20 cellular contexts compared by ENCODE assay signal in the genomic region with DNA sequence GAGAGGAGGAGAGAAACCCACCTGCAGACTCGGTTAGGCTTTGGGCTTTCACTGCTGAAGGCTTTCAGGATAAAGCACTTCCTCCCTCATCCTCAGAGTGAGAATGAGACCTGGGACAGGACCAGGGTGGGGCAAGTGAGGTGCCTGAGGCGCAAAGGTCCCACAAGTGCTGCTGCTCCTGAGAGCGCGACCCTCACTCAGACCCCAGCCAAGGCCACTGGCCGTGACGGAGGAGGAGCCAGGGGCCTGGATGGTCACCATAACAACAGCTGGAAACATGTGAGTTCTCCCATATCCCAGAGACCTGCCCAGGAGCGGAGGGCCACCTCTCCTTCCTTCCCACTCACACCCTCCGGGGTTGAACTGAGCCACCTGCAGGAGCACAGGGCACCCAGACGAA. TPM values are rescaled to one million over a fixed set of nuclear protein-coding genes. Genes with fewer than 3 reads are reported as not detected.
DNase-seq lines count a peak whose midpoint lies in the region; ATAC-seq and TF ChIP-seq lines count a peak whose summit lies in the region.
"Had no signal": no experiment of that assay in that cellular context is flagged by ENCODE, and none has a peak within 500 bp of the region (broad histone marks: within the 10 kb centered on the region; RNA-seq: fewer than 3 reads in every experiment).

No MANE protein-coding gene starts in this region.

- H3K27me3 ChIP-seq in PC-9 (ENCODE audit: insufficient read depth, low read depth) (no peaks in the 10 kb centered on the region), gastroesophageal sphincter (no peaks in the 10 kb centered on the region), upper lobe of right lung (no peaks in the 10 kb centered on the region)
- H3K27me3 ChIP-seq: BE2C, body of pancreas, stomach had no signal

- H3K4me3 Mint-ChIP-seq in activated T-cell treated with anti-CD3 and anti-CD28 coated beads, Interleukin-2, amount 50 U/mL, for 4 hours = no peak overlapping the region
- H3K4me3 Mint-ChIP-seq: activated CD8-positive, alpha-beta T cell treated with anti-CD3 and anti-CD28 coated beads for 36 hours; nephron had no signal

- H3K4me2 ChIP-seq in PC-9 = peak overlapping the region; percentile 24

- no peak for TF ChIP-seq CTCF in PC-9 (conservative IDR thresholded peaks at IDR 0.05)
- TF ChIP-seq CTCF in gastroesophageal sphincter (IDR thresholded peaks at IDR 0.05) = no peak
- TF ChIP-seq CTCF in upper lobe of right lung (IDR thresholded peaks at IDR 0.05) = no peak

- peaks cover 10% of the 10 kb centered on the region for H3K4me1 Mint-ChIP-seq in activated T-cell treated with anti-CD3 and anti-CD28 coated beads, Interleukin-2, amount 50 U/mL, for 4 hours (ENCODE audit: low read depth)

- CTCF ChIA-PET in PC-9 (lab: Charles Lee) = interaction anchor here (0.6 to 0.8 kb wide), 2 partner anchors 39 to 99 kb away, joined by 3 to 5 read pairs; no protein-coding TSS in a partner anchor

- H3K4me1 ChIP-seq in PC-9 (replicated peaks; ENCODE audit: insufficient read depth) (peaks cover 16% of the 10 kb centered on the region), gastroesophageal sphincter (peaks cover 0 to 39% (median 0%) of the 10 kb centered on the region in 3 donors), upper lobe of right lung (no peaks in the 10 kb centered on the region)
- H3K4me1 ChIP-seq: BE2C, body of pancreas, prostate gland had no signal

- no peaks in the 10 kb centered on the region for H3K9me3 Mint-ChIP-seq in activated T-cell treated with anti-CD3 and anti-CD28 coated beads, Interleukin-2, amount 50 U/mL, for 4 hours
- H3K9me3 Mint-ChIP-seq: activated CD8-positive, alpha-beta T cell treated with anti-CD3 and anti-CD28 coated beads for 36 hours; activated naive CD4-positive, alpha-beta T cell treated with anti-CD3 and anti-CD28 coated beads, Interleukin-2, amount 50 U/mL, for 72 hours; nephron had no signal

- ATAC-seq in activated T-cell treated with anti-CD3 and anti-CD28 coated beads, Interleukin-2, amount 50 U/mL, for 4 hours = no peak
- ATAC-seq in gastroesophageal sphincter (no peak), upper lobe of right lung (peak; percentile 16), HG02884 (IDR thresholded peaks at IDR 0.05; ENCODE audit: unreplicated experiment) (no peak), HG03457 (IDR thresholded peaks at IDR 0.05; ENCODE audit: unreplicated experiment) (no peak)
- ATAC-seq: body of pancreas, GM12878 had no signal

- 0 out of 2 replicates have a peak, but pooled peaks cover 15% of the 10 kb centered on the region for H3F3A ChIP-seq in PC-9 (ENCODE audit: insufficient read depth, low read depth)

- TF ChIP-seq EP300 in gastroesophageal sphincter (IDR thresholded peaks at IDR 0.05) = no peak

- peak; percentile 17 for DNase-seq in activated T-cell treated with anti-CD3 and anti-CD28 coated beads, Interleukin-2, amount 50 U/mL, for 1 hour
- DNase-seq in activated T-cell treated with anti-CD3 and anti-CD28 coated beads, Interleukin-2, amount 50 U/mL, for 4 hours = no peak
- DNase-seq in PC-9 = no peak
- DNase-seq in upper lobe of right lung = no peak
- DNase-seq in mesenteric fat pad (ENCODE audit: low spot score) = no peak
- DNase-seq: BE2C, body of pancreas, hypothalamus, NCI-H526 treated with DMSO at 0.1 percent for 48 hours, OCI-M1, stomach, trophoblast cell had no signal

- H3K36me3 ChIP-seq in PC-9 (ENCODE audit: low read depth) (no peaks in the 10 kb centered on the region), gastroesophageal sphincter (peaks cover 0 to 54% of the 10 kb centered on the region in 2 donors), upper lobe of right lung (no peaks in the 10 kb centered on the region)
- H3K36me3 ChIP-seq: BE2C, prostate gland had no signal

- no peak overlapping the region for H2AFZ ChIP-seq in PC-9

- TF ChIP-seq POLR2A in gastroesophageal sphincter (IDR thresholded peaks at IDR 0.05) = no peak

- H3K27ac ChIP-seq in PC-9 = no peak overlapping the region
- peak overlapping the region; percentile 35 to 85 (median 77) for H3K27ac ChIP-seq in gastroesophageal sphincter
- H3K27ac ChIP-seq in upper lobe of right lung = no peak overlapping the region
- H3K27ac ChIP-seq: body of pancreas, prostate gland, stomach had no signal

- H4K20me1 ChIP-seq in PC-9 (ENCODE audit: insufficient read depth) = no peaks in the 10 kb centered on the region

- POLR2A ChIA-PET in PC-9 (lab: Charles Lee; ENCODE audit: unreplicated experiment) = interaction anchor here (0.6 kb wide), 1 partner anchor 14 kb away, joined by 3 read pairs; no protein-coding TSS in a partner anchor

- no peaks in the 10 kb centered on the region for H3K9me3 ChIP-seq in PC-9 (ENCODE audit: insufficient read depth, low read depth)
- no peaks in the 10 kb centered on the region for H3K9me3 ChIP-seq in gastroesophageal sphincter
- no peaks in the 10 kb centered on the region for H3K9me3 ChIP-seq in upper lobe of right lung
- H3K9me3 ChIP-seq: BE2C, body of pancreas, prostate gland, stomach had no signal

- no peaks in the 10 kb centered on the region for H3K79me2 ChIP-seq in PC-9 (ENCODE audit: low read depth)

- no TSS peak for BruUV-seq in PC-9 (replicated peaks; lab: Mats Ljungman, UMichigan)

- no peaks in the 10 kb centered on the region for H3K9me2 ChIP-seq in PC-9 (ENCODE audit: insufficient read depth)

- WGBS in gastroesophageal sphincter (ENCODE audit: low coverage in 1 of 2), 2 donors = 90% methylated on average over 2 of the region's 9 CpGs; no CpG with 5 or more reads in 1 of the 2 donors

- peaks cover 7% of the 10 kb centered on the region for H3K27me3 Mint-ChIP-seq in activated T-cell treated with anti-CD3 and anti-CD28 coated beads, Interleukin-2, amount 50 U/mL, for 4 hours (ENCODE audit: low read depth)
- H3K27me3 Mint-ChIP-seq: activated CD8-positive, alpha-beta T cell treated with anti-CD3 and anti-CD28 coated beads for 36 hours had no signal

- no peaks in the 10 kb centered on the region for H3K36me3 Mint-ChIP-seq in activated T-cell treated with anti-CD3 and anti-CD28 coated beads, Interleukin-2, amount 50 U/mL, for 4 hours (ENCODE audit: insufficient read depth)
- H3K36me3 Mint-ChIP-seq: activated naive CD4-positive, alpha-beta T cell treated with anti-CD3 and anti-CD28 coated beads, Interleukin-2, amount 50 U/mL, for 72 hours had no signal

- H3K4me3 ChIP-seq in PC-9 (no peak overlapping the region), gastroesophageal sphincter (peak overlapping the region in 1 of 2 donors; percentile 38), upper lobe of right lung (no peak overlapping the region)
- H3K4me3 ChIP-seq: body of pancreas, GM12878, prostate gland, stomach had no signal

- intact Hi-C loops in PC-9 (cut with micrococcal nuclease; ENCODE audit: unreplicated experiment) = no loop called here
- intact Hi-C loops in upper lobe of right lung (cut with DNase I) = no loop called here

RNA-seq across cellular contexts. Expression of a gene that starts 46.9 kb away (rescaled TPM):
- 10 to 100 TPM; 42.9 to 54.1 (median 51.9) TPM for total RNA-seq in activated T-cell treated with anti-CD3 and anti-CD28 coated beads, Interleukin-2, amount 50 U/mL, for 4 hours
- 166 and 182 TPM in 2 replicates for total RNA-seq in PC-9 (2021)
- 100 to 1,000 TPM in 1 of 4 donors, 10 to 100 TPM in 3; 66.6 to 122 (median 87.5) TPM for total RNA-seq in gastroesophageal sphincter
- 84.4 TPM for total RNA-seq in upper lobe of right lung
- 58.5 TPM for total RNA-seq in mesenteric fat pad

Comparison
In these comparisons a context has a peak if more than half of its experiments do, and no peak if none do; other contexts are left out.
1. H3K27ac ChIP-seq: peak in gastroesophageal sphincter (4 of 4); none in PC-9 (single experiment) and upper lobe of right lung (single experiment).